In genomic region chr3:188185717-188186236, GRCh38 we compare ENCODE assay signal across 10 cellular contexts. TPM values are rescaled to one million over a fixed set of nuclear protein-coding genes. Genes with fewer than 3 reads are reported as not detected.
DNase-seq lines count a peak whose midpoint lies in the region; ATAC-seq and TF ChIP-seq lines count a peak whose summit lies in the region.
"Had no signal": no experiment of that assay in that cellular context is flagged by ENCODE, and none has a peak within 500 bp of the region (broad histone marks: within the 10 kb centered on the region; RNA-seq: fewer than 3 reads in every experiment).

No MANE protein-coding gene starts in this region.

- H3K4me1 Mint-ChIP-seq in memory B cell, result peaks cover 25% of the 10 kb centered on the region

- H3K27me3 ChIP-seq in BLaER1 (no peaks in the 10 kb centered on the region), breast epithelium (no peaks in the 10 kb centered on the region)
- H3K27me3 ChIP-seq: adrenal gland had no signal

- no peaks in the 10 kb centered on the region for H3K9me3 Mint-ChIP-seq in memory B cell

- DNase-seq in NCI-H1092 treated with DMSO at 0.1 percent for 48 hours (lab: John Stamatoyannopoulos, UW) (peak; percentile 16), breast epithelium (ENCODE audit: low spot score in 2 of 2) (peak in 1 of 2 donors; percentile 62), memory B cell (ENCODE audit: low spot score in 2 of 2) (no peak), NCI-H1048 (lab: John Stamatoyannopoulos, UW) (no peak)
- DNase-seq: KG1 had no signal

- H3K4me3 ChIP-seq in BLaER1 (no peak overlapping the region), breast epithelium (no peak overlapping the region)
- H3K4me3 ChIP-seq: adrenal gland had no signal

- TF ChIP-seq POLR2A in breast epithelium (IDR thresholded peaks at IDR 0.05), result no peak

- H3K27ac Mint-ChIP-seq in memory B cell, result peak overlapping the region; percentile 82

- no peak for TF ChIP-seq CTCF in breast epithelium (IDR thresholded peaks at IDR 0.05)

- intact Hi-C loops in breast epithelium (cut with DNase I; ENCODE audit: low total_unique reads), result no loop called here

- peaks cover 23% of the 10 kb centered on the region; the same call in 1 of the 2 replicates for H4K20me1 ChIP-seq in BLaER1

- H3K36me3 Mint-ChIP-seq in memory B cell, result peaks cover 8% of the 10 kb centered on the region

- peak overlapping the region; percentile 54 for H3K4me2 ChIP-seq in BLaER1

- H3K27ac ChIP-seq in BLaER1 (no peak overlapping the region), breast epithelium (peak overlapping the region; percentile 81 to 85)

- H3K36me3 ChIP-seq in BLaER1 (peaks cover 28% of the 10 kb centered on the region), breast epithelium (no peaks in the 10 kb centered on the region)
- H3K36me3 ChIP-seq: adrenal gland had no signal

- no peaks in the 10 kb centered on the region for H3K9me3 ChIP-seq in BLaER1
- no peaks in the 10 kb centered on the region for H3K9me3 ChIP-seq in breast epithelium
- H3K9me3 ChIP-seq: adrenal gland had no signal

- H3K27me3 Mint-ChIP-seq in memory B cell, result no peaks in the 10 kb centered on the region

- H3K4me1 ChIP-seq in BLaER1 (peaks cover 32% of the 10 kb centered on the region), breast epithelium (peaks cover 0 to 10% of the 10 kb centered on the region in 2 donors)

- no peak overlapping the region for H3K4me3 Mint-ChIP-seq in memory B cell

- H3K9ac ChIP-seq in BLaER1, result peak overlapping the region; percentile 3; the same call in 1 of the 2 replicates

- ATAC-seq in memory B cell (ENCODE audit: low read depth) (peak; percentile 33), GM21737 (IDR thresholded peaks at IDR 0.05; ENCODE audit: unreplicated experiment) (no peak), HG03469 (IDR thresholded peaks at IDR 0.05; ENCODE audit: unreplicated experiment) (no peak), GM21423 (IDR thresholded peaks at IDR 0.05; ENCODE audit: unreplicated experiment) (no peak)

RNA-seq across cellular contexts. Expression of gene LPP, which starts 31.8 kb away (rescaled TPM):
- total RNA-seq in breast epithelium, result 100 to 1,000 TPM; 135 to 183 (median 147) TPM
